In genomic region chr5:119031047-119031886, GRCh38 we compare ENCODE assay signal across 10 cellular contexts. TPM values are rescaled to one million over a fixed set of nuclear protein-coding genes. Genes with fewer than 3 reads are reported as not detected.
A peak's percentile ranks its signal among the peaks of the same experiment; 100 is the strongest.
DNase-seq lines count a peak whose midpoint lies in the region; ATAC-seq lines count a peak whose summit lies in the region.
"Had no signal": no experiment of that assay in that cellular context is flagged by ENCODE, and none has a peak within 500 bp of the region (broad histone marks: within the 10 kb centered on the region; RNA-seq: fewer than 3 reads in every experiment).

No MANE protein-coding gene starts in this region.

- no peaks in the 10 kb centered on the region for H3K27me3 Mint-ChIP-seq in activated naive CD8-positive, alpha-beta T cell treated with anti-CD3 and anti-CD28 coated beads, Interleukin-2, amount 50 U/mL, for 24 hours

- H3K27ac Mint-ChIP-seq in activated naive CD8-positive, alpha-beta T cell treated with anti-CD3 and anti-CD28 coated beads, Interleukin-2, amount 50 U/mL, for 24 hours, result peak overlapping the region; percentile 94
- H3K27ac Mint-ChIP-seq: nephron progenitor cell had no signal

- no peaks in the 10 kb centered on the region for H3K36me3 Mint-ChIP-seq in activated naive CD8-positive, alpha-beta T cell treated with anti-CD3 and anti-CD28 coated beads, Interleukin-2, amount 50 U/mL, for 24 hours (ENCODE audit: low read depth)

- H3K9me3 Mint-ChIP-seq in activated naive CD8-positive, alpha-beta T cell treated with anti-CD3 and anti-CD28 coated beads, Interleukin-2, amount 50 U/mL, for 24 hours, result no peaks in the 10 kb centered on the region
- H3K9me3 Mint-ChIP-seq: nephron progenitor cell had no signal

- peaks cover 39% of the 10 kb centered on the region for H3K4me1 Mint-ChIP-seq in activated naive CD8-positive, alpha-beta T cell treated with anti-CD3 and anti-CD28 coated beads, Interleukin-2, amount 50 U/mL, for 24 hours
- H3K4me1 Mint-ChIP-seq: nephron progenitor cell had no signal

- DNase-seq in activated naive CD8-positive, alpha-beta T cell treated with anti-CD3 and anti-CD28 coated beads, Interleukin-2, amount 50 U/mL, for 24 hours, result no peak
- DNase-seq in NCI-H1694 treated with DMSO at 0.1 percent for 48 hours (lab: John Stamatoyannopoulos, UW), result no peak
- no peak for DNase-seq in stimulated activated CD4-positive, alpha-beta T cell treated with anti-CD3 and anti-CD28 coated beads, Interleukin-1b, Interleukin-23, amount 100 ng/mL, for 48 hours
- no peak for DNase-seq in NK-92 treated with Interleukin-12 subunit alpha and Interleukin-12 subunit beta, amount 100 ng/mL, for 24 hours (lab: John Stamatoyannopoulos, UW)
- DNase-seq: NCI-H82, nephron progenitor cell had no signal

- peak overlapping the region; percentile 54 for H3K4me3 Mint-ChIP-seq in activated naive CD8-positive, alpha-beta T cell treated with anti-CD3 and anti-CD28 coated beads, Interleukin-2, amount 50 U/mL, for 24 hours
- H3K4me3 Mint-ChIP-seq: nephron progenitor cell had no signal

- ATAC-seq in GM18502 (IDR thresholded peaks at IDR 0.05; ENCODE audit: poor library complexity, unreplicated experiment) (peak; percentile 81), GM21423 (IDR thresholded peaks at IDR 0.05; ENCODE audit: unreplicated experiment) (peak; percentile 82), HG03280 (IDR thresholded peaks at IDR 0.05; ENCODE audit: unreplicated experiment) (peak; percentile 87), esophagus mucosa (no peak)
- peak; percentile 17 for ATAC-seq in activated naive CD8-positive, alpha-beta T cell treated with anti-CD3 and anti-CD28 coated beads, Interleukin-2, amount 50 U/mL, for 24 hours

RNA-seq across cellular contexts. Expression of gene DMXL1, which starts 39.6 kb away (rescaled TPM):
- total RNA-seq in esophagus mucosa, result 27.5 TPM

RNA-seq across cellular contexts. Expression of gene DTWD2, which starts 42.9 kb away (rescaled TPM):
- 7.9 TPM for total RNA-seq in esophagus mucosa
